ENCODE assay signal across 8 cellular contexts in the genomic region with DNA sequence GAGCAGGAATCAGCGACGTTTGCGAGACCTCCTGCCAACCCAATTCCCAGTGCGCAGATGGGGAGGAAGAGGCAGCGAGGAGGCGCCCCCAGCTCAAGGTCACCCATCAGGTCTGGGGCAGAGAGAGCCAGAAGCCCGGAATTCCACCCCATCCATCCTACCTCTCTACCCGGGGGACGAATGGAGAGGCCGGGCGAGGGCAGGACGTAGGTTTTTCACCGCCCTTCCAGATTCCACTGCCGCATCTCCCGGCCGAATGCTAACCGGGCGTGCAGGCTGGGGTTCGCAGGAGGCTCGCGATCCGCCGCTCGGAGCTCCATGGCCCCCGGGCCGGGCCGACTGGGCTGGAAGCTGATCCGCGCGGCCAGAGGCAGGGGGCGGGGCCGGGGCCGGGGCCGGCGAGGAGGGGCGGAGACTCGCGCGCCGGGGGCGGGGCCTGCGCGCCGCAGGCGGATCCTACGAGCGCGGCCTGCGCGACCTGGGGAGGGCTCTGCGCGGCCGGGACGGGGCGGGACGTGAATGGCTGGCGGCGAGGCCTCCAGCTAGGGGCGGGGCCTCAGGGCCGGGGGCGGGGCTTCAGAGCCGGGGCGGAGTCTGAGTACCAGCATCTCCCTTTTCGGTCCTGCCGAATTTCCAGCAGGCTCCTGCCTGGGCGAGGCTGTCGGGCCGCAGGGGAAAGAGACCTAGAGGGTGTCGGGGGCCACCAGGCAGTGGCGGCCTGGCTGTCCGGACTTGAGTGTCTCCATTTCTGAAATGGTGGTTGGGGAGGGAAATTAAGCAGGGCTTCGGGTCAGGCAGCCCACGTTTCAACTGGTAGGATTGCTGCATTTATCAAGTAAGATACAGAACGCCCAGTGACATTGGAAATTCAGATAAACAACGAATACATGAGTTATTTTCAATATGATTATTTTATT.
DNase-seq lines count a peak whose midpoint lies in the region; ATAC-seq lines count a peak whose summit lies in the region.

A gene with protein sequence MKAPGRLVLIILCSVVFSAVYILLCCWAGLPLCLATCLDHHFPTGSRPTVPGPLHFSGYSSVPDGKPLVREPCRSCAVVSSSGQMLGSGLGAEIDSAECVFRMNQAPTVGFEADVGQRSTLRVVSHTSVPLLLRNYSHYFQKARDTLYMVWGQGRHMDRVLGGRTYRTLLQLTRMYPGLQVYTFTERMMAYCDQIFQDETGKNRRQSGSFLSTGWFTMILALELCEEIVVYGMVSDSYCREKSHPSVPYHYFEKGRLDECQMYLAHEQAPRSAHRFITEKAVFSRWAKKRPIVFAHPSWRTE (minus strand): TSS at position 377 of the 917 bp plus-strand sequence. CDS start 622 bp downstream, outside the sequence.

- DNase-seq in AG08395 (ENCODE audit: low spot score), result peak; percentile 97
- DNase-seq in NCI-H510A treated with DMSO at 0.1 percent for 48 hours (lab: John Stamatoyannopoulos, UW), result peak; percentile 79
- DNase-seq in activated CD4-positive, alpha-beta T cell treated with anti-CD3 and anti-CD28 coated beads for 48 hours, result peak; percentile 95
- peak; percentile 86 to 98 (median 94) for DNase-seq in stimulated activated CD4-positive, alpha-beta T cell treated with anti-CD3 and anti-CD28 coated beads, Interleukin-1b, Interleukin-23, amount 100 ng/mL, for 24 hours (ENCODE audit: low read depth in 4 of 4, low spot score in 1 of 4)

- ATAC-seq in GM19025 (IDR thresholded peaks at IDR 0.05; ENCODE audit: low read depth, unreplicated experiment) (peak; percentile 79), HG03280 (IDR thresholded peaks at IDR 0.05; ENCODE audit: unreplicated experiment) (peak; percentile 88)

- peak within 1 kb of the TSS; percentile 29 for H3K27ac ChIP-seq in cingulate gyrus (ENCODE audit: low read depth, low read length)
- H3K27ac ChIP-seq in layer of hippocampus (ENCODE audit: low read depth, low read length), result peak within 1 kb of the TSS; percentile 80

- H3K27me3 ChIP-seq in layer of hippocampus (ENCODE audit: control insufficient read depth, insufficient read depth, low read length), result no peaks in the 10 kb centered on the region

Comparison
In these comparisons a context has a peak if more than half of its experiments do, and no peak if none do; other contexts are left out.
1. Peak in every context shown above with its lines: DNase-seq, ATAC-seq and H3K27ac ChIP-seq.